Comparison of ENCODE assay signal across 8 cellular contexts in the genomic region with DNA sequence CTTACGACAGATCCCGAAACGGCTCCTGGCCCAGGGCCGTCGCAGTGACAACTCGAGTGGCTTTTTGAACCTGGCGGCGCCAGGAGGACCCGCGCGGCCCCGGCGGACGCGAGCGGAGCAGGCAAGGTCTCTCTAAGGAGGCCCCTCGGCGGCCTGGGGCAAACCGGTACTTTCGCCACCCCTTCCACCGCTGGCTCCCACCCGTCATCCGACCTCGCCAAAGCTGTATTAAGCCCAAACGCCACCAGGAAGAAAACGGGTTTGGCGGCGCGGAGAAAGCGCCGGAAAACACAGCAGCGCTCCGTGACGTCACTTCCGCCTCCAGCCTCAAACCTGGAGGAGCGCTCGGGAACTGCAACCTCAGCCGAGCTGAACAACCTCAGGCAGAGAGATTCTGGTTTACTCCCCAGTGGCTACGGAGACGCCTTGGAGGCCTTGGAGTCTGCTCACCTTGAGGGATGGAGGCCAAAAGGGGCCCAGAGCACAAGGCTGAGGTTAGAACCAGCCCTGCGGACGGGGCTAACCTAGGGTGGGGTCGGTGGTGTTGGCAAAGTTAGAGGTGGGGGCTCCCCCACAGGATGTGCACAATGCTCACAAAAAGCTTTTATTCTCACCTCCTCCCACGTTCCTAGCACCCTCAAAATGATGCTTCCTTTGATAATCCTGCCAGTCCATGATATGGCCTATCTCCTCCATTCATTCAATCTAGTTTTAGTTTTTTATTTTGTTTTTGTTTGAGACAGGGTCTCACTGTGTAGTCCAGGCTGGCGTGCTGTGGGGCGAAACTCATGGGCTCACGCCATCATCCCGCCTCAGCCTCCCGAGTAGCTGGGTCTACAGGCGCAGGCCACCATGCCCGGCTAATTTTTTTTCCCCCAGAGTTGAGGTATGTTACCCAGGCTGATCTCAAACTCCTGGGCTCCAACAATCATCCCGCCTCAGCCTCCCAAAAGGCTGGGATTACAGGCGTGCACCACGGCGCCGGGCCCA. TPM values are rescaled to one million over a fixed set of nuclear protein-coding genes. Genes with fewer than 3 reads are reported as not detected.
A peak's percentile ranks its signal among the peaks of the same experiment; 100 is the strongest.
DNase-seq lines count a peak whose midpoint lies in the region; ATAC-seq and FAIRE-seq lines count a peak whose summit lies in the region.

Gene ZNF266, minus strand, starts transcription at position 295 of the 990 bp plus-strand sequence. CDS start 15,484 bp downstream, outside the sequence.

- DNase-seq in GM19239 (ENCODE audit: insufficient read length, low spot score) (peak; percentile 94), NCI-H526 (lab: John Stamatoyannopoulos, UW) (peak; percentile 63 to 91), dedifferentiated amniotic fluid mesenchymal stem cell (ENCODE audit: extremely low spot score) (peak; percentile 94), left lobe of liver (ENCODE audit: low spot score) (peak; percentile 81)
- DNase-seq in activated CD4-positive, alpha-beta T cell treated with anti-CD3 and anti-CD28 coated beads, Interleukin-2, amount 10 ng/mL, durations not matched to agents 24 days and 14 days = peak; percentile 98
- peak; percentile 88 for DNase-seq in stimulated activated CD4-positive, alpha-beta T cell treated with anti-CD3 and anti-CD28 coated beads, Interleukin-2, amount 100 ng/mL, for 4 hours (ENCODE audit: low read depth)

- peak within 1 kb of the TSS; percentile 87 for H3K4me2 ChIP-seq in BLaER1

- H3K4me1 ChIP-seq in BLaER1 = peaks cover 50% of the 10 kb centered on the region

- peak within 1 kb of the TSS; percentile 89 for H3K9ac ChIP-seq in BLaER1

- H3K9me3 ChIP-seq in BLaER1 = peaks cover 2% of the 10 kb centered on the region

- peaks cover 32% of the 10 kb centered on the region for H3K36me3 Mint-ChIP-seq in activated CD4-positive, alpha-beta T cell treated with anti-CD3 and anti-CD28 coated beads, Interleukin-2, amount 10 ng/mL, durations not matched to agents 24 days and 14 days (ENCODE audit: low read depth)

- intact Hi-C loops in activated CD4-positive, alpha-beta T cell treated with anti-CD3 and anti-CD28 coated beads, Interleukin-2, amount 10 ng/mL, durations not matched to agents 24 days and 14 days (cut with micrococcal nuclease) = loop anchor here (1.0 to 10.0 kb wide), 7 partner anchors 103 to 361 kb away; partner anchors contain the start of genes ZNF317, ZNF426, ZNF559 and ZNF699

- H3K27ac ChIP-seq in BLaER1 = peak within 1 kb of the TSS; percentile 91

- no peaks in the 10 kb centered on the region for H3K27me3 Mint-ChIP-seq in activated CD4-positive, alpha-beta T cell treated with anti-CD3 and anti-CD28 coated beads, Interleukin-2, amount 10 ng/mL, durations not matched to agents 24 days and 14 days

- H3K36me3 ChIP-seq in BLaER1 = peaks cover 32% of the 10 kb centered on the region

- H3K27me3 ChIP-seq in BLaER1 = no peaks in the 10 kb centered on the region

- H3K4me3 ChIP-seq in BLaER1 = peak within 1 kb of the TSS; percentile 80

- H3K9me3 Mint-ChIP-seq in activated CD4-positive, alpha-beta T cell treated with anti-CD3 and anti-CD28 coated beads, Interleukin-2, amount 10 ng/mL, durations not matched to agents 24 days and 14 days = peaks cover 2% of the 10 kb centered on the region

- peaks cover 22% of the 10 kb centered on the region for H3K4me1 Mint-ChIP-seq in activated CD4-positive, alpha-beta T cell treated with anti-CD3 and anti-CD28 coated beads, Interleukin-2, amount 10 ng/mL, durations not matched to agents 24 days and 14 days

- ATAC-seq in HG03460 (IDR thresholded peaks at IDR 0.05; ENCODE audit: unreplicated experiment) (peak; percentile 78), left lobe of liver (peak; percentile 96)

- H3K27ac Mint-ChIP-seq in activated CD4-positive, alpha-beta T cell treated with anti-CD3 and anti-CD28 coated beads, Interleukin-2, amount 10 ng/mL, durations not matched to agents 24 days and 14 days = peak within 1 kb of the TSS; percentile 99

- peaks cover 21% of the 10 kb centered on the region; the same call in 1 of the 2 replicates for H4K20me1 ChIP-seq in BLaER1

- H3K4me3 Mint-ChIP-seq in activated CD4-positive, alpha-beta T cell treated with anti-CD3 and anti-CD28 coated beads, Interleukin-2, amount 10 ng/mL, durations not matched to agents 24 days and 14 days = peak within 1 kb of the TSS; percentile 96

- FAIRE-seq in GM19239 (lab: Jason Lieb, UNC) = peak; percentile 97

RNA-seq across cellular contexts. Expression of gene ZNF266, which starts in this region (rescaled TPM):
- 24.9 and 25.3 TPM in 2 replicates for total RNA-seq in activated CD4-positive, alpha-beta T cell treated with anti-CD3 and anti-CD28 coated beads, Interleukin-2, amount 10 ng/mL, durations not matched to agents 24 days and 14 days
- total RNA-seq in left lobe of liver = 6.4 TPM

Comparison
In these comparisons a context has a peak if more than half of its experiments do, and no peak if none do; other contexts are left out.
1. Peak in every context shown above with its lines: DNase-seq, ATAC-seq, H3K4me3 ChIP-seq and H3K27ac ChIP-seq.